11 cellular contexts compared by ENCODE assay signal in genomic region chr2:136281281-136282117, GRCh38.
A peak's percentile ranks its signal among the peaks of the same experiment; 100 is the strongest.
DNase-seq lines count a peak whose midpoint lies in the region; ATAC-seq and TF ChIP-seq lines count a peak whose summit lies in the region.
"Had no signal": no experiment of that assay in that cellular context is flagged by ENCODE, and none has a peak within 500 bp of the region (broad histone marks: within the 10 kb centered on the region; RNA-seq: fewer than 3 reads in every experiment).

No MANE protein-coding gene starts in this region.

- H3K9me3 ChIP-seq in KOPT-K1 (ENCODE audit: insufficient read depth, low read length, poor library complexity, severe bottlenecking) (no peaks in the 10 kb centered on the region), neuronal stem cell (replicated peaks in 1 of 2; ENCODE audit: control insufficient read depth in 2 of 2, insufficient read depth in 1 of 2, low read depth in 1 of 2, low read length in 2 of 2) (no peaks in the 10 kb centered on the region)
- H3K9me3 ChIP-seq: stomach had no signal

- H3K36me3 ChIP-seq in KOPT-K1 (ENCODE audit: insufficient read depth, low read length) (no peaks in the 10 kb centered on the region), neuronal stem cell (replicated peaks in 1 of 2; ENCODE audit: control insufficient read depth in 2 of 2, insufficient read depth in 2 of 2, low read length in 2 of 2) (no peaks in the 10 kb centered on the region)
- H3K36me3 ChIP-seq: stomach had no signal

- no peak overlapping the region for H4K8ac ChIP-seq in neuronal stem cell (ENCODE audit: low read depth, low read length)

- H3K14ac ChIP-seq in neuronal stem cell (ENCODE audit: low read length) = no peak overlapping the region

- no peaks in the 10 kb centered on the region for H3K9me3 Mint-ChIP-seq in activated T-cell treated with anti-CD3 and anti-CD28 coated beads, Interleukin-2, amount 50 U/mL, for 24 hours
- H3K9me3 Mint-ChIP-seq: mesothelial cell of epicardium had no signal

- no CpG with 5 or more reads among the region's 17 CpGs for WGBS in neuronal stem cell (ENCODE audit: extremely low coverage in 2 of 2, insufficient read length in 2 of 2, insufficient replicate concordance in 1 of 2), 2 donors

- H3K9ac ChIP-seq in neuronal stem cell (ENCODE audit: low read depth, low read length, poor library complexity) = no peak overlapping the region

- no peak overlapping the region for H2AFZ ChIP-seq in neuronal stem cell (ENCODE audit: low read length)

- H3K4me3 ChIP-seq in GM12865 (ENCODE audit: low read depth, low read length) (no peak overlapping the region), neuronal stem cell (ENCODE audit: low read length in 2 of 2) (no peak overlapping the region)
- H3K4me3 ChIP-seq: stomach had no signal

- H3K27ac ChIP-seq in KOPT-K1 (ENCODE audit: low read depth, low read length, poor library complexity, severe bottlenecking) (peak overlapping the region; percentile 60), neuronal stem cell (replicated peaks; ENCODE audit: low read length) (no peak overlapping the region)
- H3K27ac ChIP-seq: epithelial cell of prostate, stomach had no signal

- no peak overlapping the region for H2BK120ac ChIP-seq in neuronal stem cell (ENCODE audit: low read depth, low read length)

- peaks cover 0 to 10% of the 10 kb centered on the region in 2 donors for H3K4me1 ChIP-seq in neuronal stem cell (ENCODE audit: control insufficient read depth in 2 of 2, insufficient read depth in 1 of 2, low read depth in 1 of 2, low read length in 2 of 2)
- H3K4me1 ChIP-seq: stomach had no signal

- no peak overlapping the region for H3K4me2 ChIP-seq in neuronal stem cell (ENCODE audit: insufficient read depth, low read length, poor library complexity, severe bottlenecking)

- H2BK15ac ChIP-seq in neuronal stem cell (ENCODE audit: low read length) = no peak overlapping the region

- TF ChIP-seq CTCF in GM12865 (IDR thresholded peaks at IDR 0.05; ENCODE audit: insufficient read depth, low read depth, low read length, missing control alignments) = no peak

- peak overlapping the region; percentile 31 for H3K18ac ChIP-seq in neuronal stem cell (ENCODE audit: low read length)

- ATAC-seq in GM21515 (IDR thresholded peaks at IDR 0.05; ENCODE audit: unreplicated experiment) (no peak), HG03039 (IDR thresholded peaks at IDR 0.05; ENCODE audit: unreplicated experiment) (no peak), HG03175 (IDR thresholded peaks at IDR 0.05; ENCODE audit: unreplicated experiment) (no peak)

- H2BK5ac ChIP-seq in neuronal stem cell (ENCODE audit: low read length) = no peak overlapping the region

- no peaks in the 10 kb centered on the region for H3K79me1 ChIP-seq in neuronal stem cell (ENCODE audit: low read depth, low read length)

- H3K4me3 Mint-ChIP-seq in activated T-cell treated with anti-CD3 and anti-CD28 coated beads, Interleukin-2, amount 50 U/mL, for 24 hours = no peak overlapping the region
- H3K4me3 Mint-ChIP-seq: mesothelial cell of epicardium had no signal

- no peaks in the 10 kb centered on the region for H3K27me3 Mint-ChIP-seq in activated T-cell treated with anti-CD3 and anti-CD28 coated beads, Interleukin-2, amount 50 U/mL, for 24 hours

- DNase-seq in GM12865 (ENCODE audit: low read depth) (peak; percentile 58), neuronal stem cell (ENCODE audit: low spot score) (no peak), NOMO-1 (lab: John Stamatoyannopoulos, UW; ENCODE audit: unreplicated experiment in 2 of 2) (no peak)
- DNase-seq in activated T-cell treated with anti-CD3 and anti-CD28 coated beads, Interleukin-2, amount 50 U/mL, for 24 hours = peak; percentile 60
- DNase-seq: stomach had no signal

- H3K4me1 Mint-ChIP-seq in activated T-cell treated with anti-CD3 and anti-CD28 coated beads, Interleukin-2, amount 50 U/mL, for 24 hours (ENCODE audit: low read depth) = peaks cover 52% of the 10 kb centered on the region
- H3K4me1 Mint-ChIP-seq: mesothelial cell of epicardium had no signal

- H3K27ac Mint-ChIP-seq in activated T-cell treated with anti-CD3 and anti-CD28 coated beads, Interleukin-2, amount 50 U/mL, for 24 hours = peak overlapping the region; percentile 72
- H3K27ac Mint-ChIP-seq: mesothelial cell of epicardium had no signal

- no peaks in the 10 kb centered on the region for H3K36me3 Mint-ChIP-seq in activated T-cell treated with anti-CD3 and anti-CD28 coated beads, Interleukin-2, amount 50 U/mL, for 24 hours (ENCODE audit: low read depth)
- H3K36me3 Mint-ChIP-seq: mesothelial cell of epicardium had no signal

- H3K23ac ChIP-seq in neuronal stem cell (ENCODE audit: low read depth, low read length, poor library complexity) = no peak overlapping the region

- no peak overlapping the region for H2BK12ac ChIP-seq in neuronal stem cell (ENCODE audit: low read length)

- no peaks in the 10 kb centered on the region for H3K27me3 ChIP-seq in neuronal stem cell (ENCODE audit: control insufficient read depth in 3 of 3, insufficient read depth in 3 of 3, low read depth in 1 of 3, low read length in 3 of 3)
- H3K27me3 ChIP-seq: stomach had no signal

- no peak overlapping the region for H4K91ac ChIP-seq in neuronal stem cell (ENCODE audit: low read depth, low read length, poor library complexity)

- peak overlapping the region; percentile 32 for H2AK5ac ChIP-seq in neuronal stem cell (ENCODE audit: low read depth, low read length)

- H3K4ac ChIP-seq in neuronal stem cell (ENCODE audit: low read length) = no peak overlapping the region

Comparison
In these comparisons a context has a peak if more than half of its experiments do, and no peak if none do; other contexts are left out.
1. DNase-seq: peak in GM12865 (single experiment) and activated T-cell treated with anti-CD3 and anti-CD28 coated beads, Interleukin-2, amount 50 U/mL, for 24 hours (single experiment); none in neuronal stem cell (single experiment) and NOMO-1 (0 of 2).